Comparison of ENCODE assay signal across 1 cellular context in genomic region chr7:6700793-6701192, GRCh38.
TF ChIP-seq lines count a peak whose summit lies in the region.

No MANE protein-coding gene starts in this region.

TF ChIP-seq in GM12878, 131 proteins besides CTCF, POLR2A, EP300 and RAD21:
- no peak for TF ChIP-seq ZBTB4 (CRISPR knock-in tag; IDR thresholded peaks at IDR 0.05)
- no peak for TF ChIP-seq CBX5 (IDR thresholded peaks at IDR 0.05; ENCODE audit: low read depth)
- TF ChIP-seq ZNF24 (IDR thresholded peaks at IDR 0.05): peak; percentile 86
TF ChIP-seq in GM12878: peak in this region for 1.
